ENCODE assay signal across 1 cellular context in the genomic region with DNA sequence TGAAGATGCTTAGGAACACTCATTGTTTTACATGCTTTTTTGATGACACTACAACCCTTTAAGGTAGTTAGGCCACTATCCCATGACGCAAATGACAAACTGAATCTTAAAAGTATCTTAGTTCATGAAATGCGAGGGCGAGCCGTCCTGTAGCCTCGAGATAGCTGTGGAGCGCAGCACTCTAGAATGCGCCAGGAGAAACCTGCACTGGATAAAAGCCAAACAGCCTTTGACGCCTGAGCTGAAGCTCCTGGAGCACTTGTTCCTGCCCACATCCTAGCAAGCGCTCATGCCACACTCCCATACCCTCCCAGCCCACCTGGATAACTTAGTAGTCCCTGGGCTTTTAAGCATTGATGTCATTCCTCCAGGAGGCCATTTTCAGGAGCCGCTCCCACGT.
TF ChIP-seq lines count a peak whose summit lies in the region.

No MANE protein-coding gene starts in this region.

TF ChIP-seq in K562, 482 proteins besides CTCF, POLR2A, EP300 and RAD21:
- TF ChIP-seq, protein P1, sequence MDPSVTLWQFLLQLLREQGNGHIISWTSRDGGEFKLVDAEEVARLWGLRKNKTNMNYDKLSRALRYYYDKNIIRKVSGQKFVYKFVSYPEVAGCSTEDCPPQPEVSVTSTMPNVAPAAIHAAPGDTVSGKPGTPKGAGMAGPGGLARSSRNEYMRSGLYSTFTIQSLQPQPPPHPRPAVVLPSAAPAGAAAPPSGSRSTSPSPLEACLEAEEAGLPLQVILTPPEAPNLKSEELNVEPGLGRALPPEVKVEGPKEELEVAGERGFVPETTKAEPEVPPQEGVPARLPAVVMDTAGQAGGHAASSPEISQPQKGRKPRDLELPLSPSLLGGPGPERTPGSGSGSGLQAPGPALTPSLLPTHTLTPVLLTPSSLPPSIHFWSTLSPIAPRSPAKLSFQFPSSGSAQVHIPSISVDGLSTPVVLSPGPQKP (CRISPR knock-in tag; IDR thresholded peaks at IDR 0.05): no peak
- TF ChIP-seq EGR1 (conservative IDR thresholded peaks at IDR 0.05) (0 out of 2 replicates have a peak, but pooled peaks have one; percentile 31), NFIC (IDR thresholded peaks at IDR 0.05) (peak; percentile 24; the same call in 1 of the 2 replicates), MTA2 (IDR thresholded peaks at IDR 0.05; ENCODE audit: low read depth) (no peak)
TF ChIP-seq in K562: peak in this region for 2.
